Comparison of ENCODE assay signal across 8 cellular contexts in the genomic region with DNA sequence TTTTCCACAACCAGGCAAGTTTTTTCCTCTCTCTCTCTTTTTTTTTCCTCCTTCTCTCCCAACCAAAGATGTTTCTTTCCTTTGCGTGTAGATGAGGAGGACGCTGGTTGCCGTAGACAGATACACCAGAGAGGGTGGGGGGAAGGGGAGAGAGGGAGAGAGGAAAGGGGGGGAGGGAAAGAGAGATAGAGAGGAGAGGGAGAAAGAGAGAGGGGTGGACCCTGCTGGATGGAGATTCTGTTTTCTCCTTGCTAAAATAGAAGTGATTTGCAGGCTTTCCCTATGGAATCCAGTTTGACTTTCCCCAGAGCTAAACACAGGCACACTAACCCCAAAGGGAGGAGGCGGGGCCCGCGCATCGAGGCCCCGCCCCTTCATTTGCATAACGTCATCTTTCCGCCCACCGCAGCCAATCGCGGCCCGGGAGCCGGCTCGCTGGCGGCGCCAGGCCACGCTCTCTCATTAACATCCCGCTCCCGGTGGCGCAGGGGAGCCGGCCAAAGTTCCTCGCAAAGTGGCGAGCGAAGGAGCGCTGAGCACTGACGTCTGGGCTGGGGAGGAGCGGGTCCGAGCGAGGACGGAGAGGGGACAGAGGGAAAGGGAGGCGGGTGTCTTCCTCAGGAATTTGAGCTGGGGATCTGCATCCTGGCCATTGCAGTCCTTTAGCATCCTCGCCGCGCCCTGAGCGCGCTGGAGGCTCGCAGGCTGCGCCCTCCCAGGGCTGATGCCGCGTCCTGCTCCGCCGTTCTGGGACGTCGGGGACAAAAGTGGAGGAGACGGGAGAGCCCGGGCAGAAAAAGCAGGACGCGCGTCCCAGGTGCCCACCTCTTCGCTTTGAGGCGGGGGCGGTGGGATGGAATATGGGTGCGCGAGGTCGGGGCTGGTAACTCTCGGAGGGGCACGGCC. TPM values are rescaled to one million over a fixed set of nuclear protein-coding genes. Genes with fewer than 3 reads are reported as not detected.
A peak's percentile ranks its signal among the peaks of the same experiment; 100 is the strongest.
DNase-seq lines count a peak whose midpoint lies in the region; ATAC-seq and TF ChIP-seq lines count a peak whose summit lies in the region.

No MANE protein-coding gene starts in this region.

- no peak overlapping the region for H4K91ac ChIP-seq in trophoblast cell (ENCODE audit: low read depth, low read length)

- H3K79me1 ChIP-seq in trophoblast cell (ENCODE audit: low read length) = no peaks in the 10 kb centered on the region

- no peak overlapping the region for H4K12ac ChIP-seq in trophoblast cell (ENCODE audit: low read depth, low read length)

- no peak overlapping the region for H3K14ac ChIP-seq in trophoblast cell (ENCODE audit: low read length)

- no peak overlapping the region for H2AFZ ChIP-seq in trophoblast cell (ENCODE audit: insufficient read depth, low read length, poor library complexity)

- peak overlapping the region; percentile 58 for H3K27ac Mint-ChIP-seq in activated naive CD8-positive, alpha-beta T cell

- H3K36me3 ChIP-seq in SJSA1 (0 out of 2 replicates have a peak, but pooled peaks cover 2% of the 10 kb centered on the region), cardiac muscle cell (no peaks in the 10 kb centered on the region), trophoblast cell (ENCODE audit: control insufficient read depth in 1 of 2, insufficient read depth in 2 of 2, low read length in 2 of 2) (no peaks in the 10 kb centered on the region), tibial nerve (no peaks in the 10 kb centered on the region)

- H3K4ac ChIP-seq in trophoblast cell (ENCODE audit: low read depth, low read length) = no peak overlapping the region

- H3K4me1 ChIP-seq in SJSA1 (replicated peaks) (peaks cover 31% of the 10 kb centered on the region), cardiac muscle cell (ENCODE audit: low read depth) (no peaks in the 10 kb centered on the region), trophoblast cell (ENCODE audit: control insufficient read depth in 1 of 2, insufficient read depth in 2 of 2, low read length in 2 of 2) (peaks cover 5 to 10% of the 10 kb centered on the region in 2 experiments), tibial nerve (peaks cover 0 to 44% (median 0%) of the 10 kb centered on the region in 4 donors)

- no CpG with 5 or more reads among the region's 59 CpGs for WGBS in trophoblast cell (ENCODE audit: extremely low coverage, insufficient coverage, insufficient read length)
- 1 to 2% methylated on average over 53 to 58 of the region's 59 CpGs for WGBS in tibial nerve, 2 donors

- H3K18ac ChIP-seq in trophoblast cell (ENCODE audit: low read length) = no peak overlapping the region

- no peak overlapping the region for H2BK12ac ChIP-seq in trophoblast cell (ENCODE audit: low read length)

- DNase-seq in DMS153 treated with DMSO at 0.1 percent for 48 hours (lab: John Stamatoyannopoulos, UW; ENCODE audit: unreplicated experiment) (peak; percentile 46), KBM-7 (peak; percentile 97), SJSA1 (ENCODE audit: low read depth in 1 of 2, low spot score in 2 of 2) (peak; percentile 97 to 99), cardiac muscle cell (ENCODE audit: low read depth in 1 of 2, low spot score in 1 of 2) (peak; percentile 95 to 97), trophoblast cell (peak; percentile 58 to 74), tibial nerve (ENCODE audit: low spot score in 2 of 2) (peak; percentile 91)

- H3K27ac ChIP-seq in SJSA1 (peak overlapping the region; percentile 23), cardiac muscle cell (no peak overlapping the region), trophoblast cell (ENCODE audit: low read depth, low read length) (no peak overlapping the region), tibial nerve (peak overlapping the region; percentile 18 to 93 (median 85))

- no peaks in the 10 kb centered on the region for H3K9me3 Mint-ChIP-seq in activated naive CD8-positive, alpha-beta T cell (ENCODE audit: low read depth)

- H3K9ac ChIP-seq in trophoblast cell (ENCODE audit: low read length) = no peak overlapping the region

- peak overlapping the region; percentile 69 for H3K4me2 ChIP-seq in trophoblast cell (ENCODE audit: low read length)

- peak overlapping the region; percentile 88 for H3K4me3 Mint-ChIP-seq in activated naive CD8-positive, alpha-beta T cell

- in situ Hi-C loops in KBM-7 (cut with MboI; ENCODE audit: low pct_unique_long_range_greater_than_20kb, low sequenced_read_pairs) = loop anchor here (25.0 kb wide), 2 partner anchors 413 to 938 kb away; no protein-coding TSS in a partner anchor

- H3K9me3 ChIP-seq in SJSA1 (replicated peaks) (peaks cover 3% of the 10 kb centered on the region; the same call in 1 of the 2 replicates), cardiac muscle cell (ENCODE audit: low read depth) (no peaks in the 10 kb centered on the region), trophoblast cell (ENCODE audit: insufficient read depth, low read depth, low read length) (peaks cover 7% of the 10 kb centered on the region), tibial nerve (no peaks in the 10 kb centered on the region)

- H3K23ac ChIP-seq in trophoblast cell (ENCODE audit: low read length) = no peak overlapping the region

- H3K27me3 Mint-ChIP-seq in activated naive CD8-positive, alpha-beta T cell = peaks cover 28% of the 10 kb centered on the region

- no peaks in the 10 kb centered on the region for H3K79me2 ChIP-seq in trophoblast cell (ENCODE audit: control insufficient read depth, insufficient read depth, low read length, poor library complexity)

- H3K27me3 ChIP-seq in SJSA1 (replicated peaks) (no peaks in the 10 kb centered on the region), cardiac muscle cell (peaks cover 97% of the 10 kb centered on the region), trophoblast cell (ENCODE audit: insufficient read depth, low read length) (peaks cover 73% of the 10 kb centered on the region), tibial nerve (peaks cover 0 to 58% of the 10 kb centered on the region in 2 donors)

- peak overlapping the region; percentile 80 for H3K4me3 ChIP-seq in SJSA1
- H3K4me3 ChIP-seq in cardiac muscle cell = peak overlapping the region; percentile 21
- no peak overlapping the region for H3K4me3 ChIP-seq in trophoblast cell (ENCODE audit: low read depth, low read length)
- H3K4me3 ChIP-seq in tibial nerve = peak overlapping the region; percentile 32 to 75 (median 56)

- peak; percentile 66 to 81 for TF ChIP-seq POLR2A in tibial nerve (IDR thresholded peaks at IDR 0.05)

- no peak overlapping the region for H2BK5ac ChIP-seq in trophoblast cell (ENCODE audit: low read depth, low read length, poor library complexity)

- TF ChIP-seq CTCF in cardiac muscle cell (IDR thresholded peaks at IDR 0.05; ENCODE audit: low read depth, low read length) (no peak), tibial nerve (IDR thresholded peaks at IDR 0.05) (peak in 1 of 5 experiments; percentile 17)

- H2BK120ac ChIP-seq in trophoblast cell (ENCODE audit: insufficient read depth, low read length, poor library complexity) = no peak overlapping the region

- no peaks in the 10 kb centered on the region for H3K36me3 Mint-ChIP-seq in activated naive CD8-positive, alpha-beta T cell

- peak in 1 of 2 donors; percentile 94 for TF ChIP-seq EP300 in tibial nerve (IDR thresholded peaks at IDR 0.05)

- H2AK5ac ChIP-seq in trophoblast cell (ENCODE audit: low read length) = no peak overlapping the region

- H3K4me1 Mint-ChIP-seq in activated naive CD8-positive, alpha-beta T cell (ENCODE audit: low read depth) = peaks cover 30% of the 10 kb centered on the region

- peak; percentile 53 for ATAC-seq in GM21619 (IDR thresholded peaks at IDR 0.05; ENCODE audit: unreplicated experiment)

- H4K8ac ChIP-seq in trophoblast cell (ENCODE audit: low read depth, low read length) = no peak overlapping the region

RNA-seq across cellular contexts. Expression of gene EBF1, which starts 0.6 kb away (rescaled TPM):
- 8.5 and 12.7 TPM in 2 replicates for total RNA-seq in SJSA1 (2014; rRNA removed; shearing (Covaris generic))
- total RNA-seq in cardiac muscle cell (0.06 and 0.46 TPM in 2 replicates), tibial nerve (10 to 100 TPM; 47.4 to 76.5 (median 53.9) TPM)
- 0.46 TPM in 1 of 2 replicates, not detected in the other for polyA plus RNA-seq in cardiac muscle cell
- not detected in 2 replicates for polyA plus RNA-seq in trophoblast cell (2013)

Comparison
In these comparisons a context has a peak if more than half of its experiments do, and no peak if none do; other contexts are left out.
1. DNase-seq: peak in every context shown above with its lines; median percentile 98 in SJSA1; 97 in KBM-7; 96 in cardiac muscle cell; 91 in tibial nerve; 66 in trophoblast cell; 46 in DMS153 treated with DMSO at 0.1 percent for 48 hours.
2. H3K27ac ChIP-seq: peak in SJSA1 (single experiment) and tibial nerve (4 of 4); none in cardiac muscle cell (single experiment) and trophoblast cell (single experiment).